Comparison of ENCODE assay signal across 13 cellular contexts in the genomic region with DNA sequence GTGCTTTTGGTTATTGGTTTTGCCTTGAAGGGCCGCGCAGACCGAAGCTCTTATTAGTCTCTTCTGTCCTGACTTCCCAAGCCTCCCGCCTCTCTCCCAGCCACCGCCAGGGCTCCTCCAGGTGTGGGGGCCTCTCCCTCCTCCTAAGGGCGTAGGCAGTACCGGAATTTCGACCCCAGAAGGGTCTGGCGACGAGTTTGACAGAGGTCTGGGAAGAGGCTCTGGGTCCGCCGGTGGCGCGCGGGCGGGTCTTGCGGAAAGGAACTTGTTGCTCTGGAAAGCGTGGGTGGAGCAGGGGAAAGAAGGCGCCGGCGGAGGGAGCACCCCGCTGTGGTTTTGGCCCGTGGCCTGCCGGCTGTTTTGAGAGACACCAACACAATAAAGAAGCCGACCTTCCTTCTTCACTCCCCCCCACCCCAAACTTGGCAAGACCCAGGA. TPM values are rescaled to one million over a fixed set of nuclear protein-coding genes. Genes with fewer than 3 reads are reported as not detected.
DNase-seq lines count a peak whose midpoint lies in the region; ATAC-seq and TF ChIP-seq lines count a peak whose summit lies in the region.
"Had no signal": no experiment of that assay in that cellular context is flagged by ENCODE, and none has a peak within 500 bp of the region (broad histone marks: within the 10 kb centered on the region; RNA-seq: fewer than 3 reads in every experiment).

No MANE protein-coding gene starts in this region.

- H3K9me3 ChIP-seq in endocrine pancreas (ENCODE audit: control insufficient read depth, low read length), result no peaks in the 10 kb centered on the region
- no peaks in the 10 kb centered on the region for H3K9me3 ChIP-seq in ovary
- no peaks in the 10 kb centered on the region for H3K9me3 ChIP-seq in osteoblast (ENCODE audit: low read depth, low read length)

- H3K27me3 ChIP-seq in H7 (ENCODE audit: control insufficient read depth, insufficient read depth, low read length), result peaks cover 35% of the 10 kb centered on the region
- no peaks in the 10 kb centered on the region for H3K27me3 ChIP-seq in endocrine pancreas (ENCODE audit: control insufficient read depth, insufficient read depth, low read length)
- no peaks in the 10 kb centered on the region for H3K27me3 ChIP-seq in ovary
- H3K27me3 ChIP-seq in osteoblast (ENCODE audit: insufficient read depth, low read length), result peaks cover 34% of the 10 kb centered on the region

- DNase-seq in H7 (peak; percentile 46), NCI-H2196 treated with DMSO at 0.1 percent for 48 hours (lab: John Stamatoyannopoulos, UW; ENCODE audit: unreplicated experiment) (peak; percentile 48), ovary (peak; percentile 21 to 59 (median 35)), NCI-H187 treated with DMSO at 0.1 percent for 48 hours (lab: John Stamatoyannopoulos, UW) (no peak), osteoblast (ENCODE audit: insufficient read length, low spot score, missing footprints) (no peak), EL (no peak)
- DNase-seq: KG1; stimulated activated CD4-positive, alpha-beta T cell treated with anti-CD3 and anti-CD28 coated beads, Interleukin-4, amount 100 ng/mL, for 24 hours had no signal

- no peak for TF ChIP-seq EP300 in ovary (IDR thresholded peaks at IDR 0.05)

- peak overlapping the region; percentile 33 for H3K4me3 ChIP-seq in H7 (ENCODE audit: insufficient read depth, low read depth, low read length)
- H3K4me3 ChIP-seq in endocrine pancreas (ENCODE audit: control insufficient read depth, insufficient read depth, low read length), result peak overlapping the region; percentile 90
- peak overlapping the region; percentile 16 for H3K4me3 ChIP-seq in ovary
- H3K4me3 ChIP-seq in osteoblast (ENCODE audit: insufficient read depth, low read length), result no peak overlapping the region

- no peak for TF ChIP-seq CTCF in ovary (IDR thresholded peaks at IDR 0.05)
- TF ChIP-seq CTCF in osteoblast (IDR thresholded peaks at IDR 0.05; ENCODE audit: extremely low read depth, low read depth, low read length), result no peak

- no peak for ATAC-seq in HG02840 (IDR thresholded peaks at IDR 0.05; ENCODE audit: low FRiP score, unreplicated experiment)

- peak overlapping the region; percentile 90 for H3K9ac ChIP-seq in endocrine pancreas (ENCODE audit: control insufficient read depth, insufficient read depth, low read length)

- TF ChIP-seq POLR2A in ovary (IDR thresholded peaks at IDR 0.05), result no peak

- WGBS in ovary, 3 donors, result 1 to 4% (median 2%) methylated on average over 25 of the region's 25 CpGs

- no peak overlapping the region for H3K4me2 ChIP-seq in osteoblast (ENCODE audit: insufficient read depth, low read length)

- no peaks in the 10 kb centered on the region for H3K36me3 ChIP-seq in H7 (replicated peaks; ENCODE audit: control insufficient read depth, insufficient read depth, low read length)
- H3K36me3 ChIP-seq in endocrine pancreas (ENCODE audit: control insufficient read depth, insufficient read depth, low read length), result no peaks in the 10 kb centered on the region
- no peaks in the 10 kb centered on the region for H3K36me3 ChIP-seq in ovary
- H3K36me3 ChIP-seq in osteoblast (ENCODE audit: insufficient read depth, low read length), result no peaks in the 10 kb centered on the region

- no peaks in the 10 kb centered on the region for H3K79me2 ChIP-seq in osteoblast (ENCODE audit: insufficient read depth, low read length)

- intact Hi-C loops in ovary (cut with DNase I), result no loop called here

- H4K20me1 ChIP-seq in osteoblast (ENCODE audit: insufficient read depth, low read length), result no peaks in the 10 kb centered on the region

- no peak overlapping the region for H2AFZ ChIP-seq in osteoblast (ENCODE audit: low read length)

- no peak overlapping the region for H3K27ac ChIP-seq in ovary
- no peak overlapping the region for H3K27ac ChIP-seq in osteoblast (ENCODE audit: low read depth, low read length)
- H3K27ac ChIP-seq: epithelial cell of prostate had no signal

- peaks cover 21% of the 10 kb centered on the region for H3K4me1 ChIP-seq in endocrine pancreas (ENCODE audit: control insufficient read depth, insufficient read depth, low read length)
- H3K4me1 ChIP-seq in ovary (ENCODE audit: insufficient read depth), result peaks cover 7% of the 10 kb centered on the region
- H3K4me1 ChIP-seq in osteoblast (ENCODE audit: insufficient read depth, low read length), result peaks cover 3% of the 10 kb centered on the region

RNA-seq across cellular contexts. Expression of a gene that starts 1.8 kb away (rescaled TPM):
- total RNA-seq in H7 (2014; rRNA removed; shearing (Covaris generic)), result 0.10 and 0.11 TPM in 2 replicates
- 10 to 100 TPM in 4 of 7 donors, 1 to 10 TPM in 3; 3.0 to 27.8 (median 11.1) TPM for total RNA-seq in ovary
- 1 to 10 TPM; 5.4 to 6.7 TPM for polyA plus RNA-seq in ovary
- not detected in 2 replicates for total RNA-seq in osteoblast
- total RNA-seq: astrocyte, OCI-LY7 had no signal

Comparison
In these comparisons a context has a peak if more than half of its experiments do, and no peak if none do; other contexts are left out.
1. DNase-seq: peak in H7 (single experiment), NCI-H2196 treated with DMSO at 0.1 percent for 48 hours (single experiment) and ovary (5 of 5); none in NCI-H187 treated with DMSO at 0.1 percent for 48 hours (single experiment), osteoblast (single experiment) and EL (single experiment).